In genomic region chr3:78204977-78205376, GRCh38 we compare ENCODE assay signal across 11 cellular contexts.
DNase-seq lines count a peak whose midpoint lies in the region; ATAC-seq and TF ChIP-seq lines count a peak whose summit lies in the region.
"Had no signal": no experiment of that assay in that cellular context is flagged by ENCODE, and none has a peak within 500 bp of the region (broad histone marks: within the 10 kb centered on the region; RNA-seq: fewer than 3 reads in every experiment).

No MANE protein-coding gene starts in this region.

- no peaks in the 10 kb centered on the region for H3K36me3 ChIP-seq in kidney epithelial cell (ENCODE audit: control insufficient read depth, insufficient read depth, low read length)
- H3K36me3 ChIP-seq: lower lobe of right lung had no signal

- H3K4me3 ChIP-seq in WI38 (ENCODE audit: low read depth, low read length), result peak overlapping the region; percentile 31
- no peak overlapping the region for H3K4me3 ChIP-seq in kidney epithelial cell (ENCODE audit: low read depth, low read length)
- H3K4me3 ChIP-seq: lower lobe of right lung had no signal

- peak; percentile 68 for DNase-seq in AG09319 (ENCODE audit: extremely low read depth, low read depth)
- DNase-seq in HS-27A (ENCODE audit: low read depth), result peak; percentile 2
- DNase-seq in kidney epithelial cell (ENCODE audit: low read depth), result peak; percentile 14
- no peak for DNase-seq in NCI-H526 (lab: John Stamatoyannopoulos, UW)
- no peak for DNase-seq in stimulated activated CD4-positive, alpha-beta T cell treated with anti-CD3 and anti-CD28 coated beads, Interleukin-2, amount 100 ng/mL, for 24 hours
- no peak for DNase-seq in DMS153 treated with DMSO at 0.1 percent for 48 hours (lab: John Stamatoyannopoulos, UW; ENCODE audit: unreplicated experiment)
- DNase-seq: central memory CD4-positive, alpha-beta T cell; lower lobe of right lung; MV-4-11 had no signal

- TF ChIP-seq CTCF in AG09319 (IDR thresholded peaks at IDR 0.05; ENCODE audit: low read depth, low read length) (peak; percentile 22), WI38 (IDR thresholded peaks at IDR 0.05; ENCODE audit: low read depth, low read length) (no peak), kidney epithelial cell (IDR thresholded peaks at IDR 0.05; ENCODE audit: insufficient read depth, low read length, poor library complexity, severe bottlenecking) (no peak)

- H3K27me3 ChIP-seq in kidney epithelial cell (ENCODE audit: control insufficient read depth, insufficient read depth, low read length), result no peaks in the 10 kb centered on the region

- no peak for ATAC-seq in HG03175 (IDR thresholded peaks at IDR 0.05; ENCODE audit: unreplicated experiment)
- ATAC-seq: lower lobe of right lung had no signal

Comparison
In these comparisons a context has a peak if more than half of its experiments do, and no peak if none do; other contexts are left out.
1. DNase-seq: peak in AG09319 (single experiment), HS-27A (single experiment) and kidney epithelial cell (single experiment); none in NCI-H526 (0 of 2), stimulated activated CD4-positive, alpha-beta T cell treated with anti-CD3 and anti-CD28 coated beads, Interleukin-2, amount 100 ng/mL, for 24 hours (0 of 2) and DMS153 treated with DMSO at 0.1 percent for 48 hours (single experiment).